Comparison of ENCODE assay signal across 26 cellular contexts in the genomic region with DNA sequence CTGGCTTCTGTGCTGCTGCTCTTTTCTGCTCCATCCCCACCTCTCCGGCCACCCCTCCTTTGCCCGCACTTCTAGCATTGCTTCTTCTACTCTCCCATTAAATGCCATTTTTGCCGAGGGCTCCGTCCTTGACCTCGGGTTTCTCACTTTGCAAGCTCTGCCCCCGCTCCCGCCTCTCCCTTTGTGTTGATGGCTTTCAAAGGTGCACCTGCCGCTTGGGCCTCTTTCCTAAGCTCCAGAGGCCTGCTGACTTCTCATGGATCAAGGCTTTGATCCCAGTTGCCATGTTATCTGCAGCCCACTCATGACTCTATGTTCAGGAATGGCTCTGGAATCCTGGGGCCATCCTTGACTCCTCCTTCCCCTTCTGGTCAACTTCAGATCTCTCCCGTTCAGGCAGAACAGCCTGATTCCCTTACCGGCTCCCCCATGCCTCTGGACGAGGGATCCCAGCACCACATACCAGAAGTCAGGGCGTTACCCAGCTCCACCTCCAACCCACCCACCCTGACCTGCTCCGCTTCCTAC. TPM values are rescaled to one million over a fixed set of nuclear protein-coding genes. Genes with fewer than 3 reads are reported as not detected.
"Had no signal": no experiment of that assay in that cellular context is flagged by ENCODE, and none has a peak within 500 bp of the region (broad histone marks: within the 10 kb centered on the region; RNA-seq: fewer than 3 reads in every experiment).

No MANE protein-coding gene starts in this region.

- H3K9me3 ChIP-seq: mucosa of descending colon, suprapubic skin, vagina had no signal

- H3K27me3 Mint-ChIP-seq: activated CD4-positive, alpha-beta T cell treated with anti-CD3 and anti-CD28 coated beads for 36 hours; activated naive CD8-positive, alpha-beta T cell treated with anti-CD3 and anti-CD28 coated beads, Interleukin-2, amount 10 ng/mL, durations not matched to agents 7 days and 5 days; naive B cell; stimulated activated naive CD8-positive, alpha-beta T cell treated with anti-CD3 and anti-CD28 coated beads, Interleukin-15, amount 100 ng/mL, for 72 hours had no signal

- H3K4me3 Mint-ChIP-seq: activated CD4-positive, alpha-beta T cell treated with anti-CD3 and anti-CD28 coated beads for 36 hours; activated naive CD4-positive, alpha-beta T cell treated with anti-CD3 and anti-CD28 coated beads for 36 hours; activated naive CD8-positive, alpha-beta T cell treated with anti-CD3 and anti-CD28 coated beads, Interleukin-2, amount 10 ng/mL, durations not matched to agents 7 days and 5 days; activated T-cell treated with anti-CD3 and anti-CD28 coated beads, Interleukin-2, amount 50 U/mL, for 72 hours; dendritic cell treated with granulocyte-macrophage colony-stimulating factor and Interleukin-4, amounts not matched to agents 40 ng/mL and 50 ng/mL, for 4 days; stimulated activated naive CD8-positive, alpha-beta T cell treated with anti-CD3 and anti-CD28 coated beads, Interleukin-15, amount 100 ng/mL, for 72 hours; type B pancreatic cell; WTC11 had no signal

- H3K27me3 ChIP-seq: suprapubic skin, vagina had no signal

- H3K27ac Mint-ChIP-seq: activated CD4-positive, alpha-beta T cell treated with anti-CD3 and anti-CD28 coated beads for 36 hours; activated naive CD4-positive, alpha-beta T cell treated with anti-CD3 and anti-CD28 coated beads for 36 hours; activated naive CD8-positive, alpha-beta T cell treated with anti-CD3 and anti-CD28 coated beads, Interleukin-2, amount 10 ng/mL, durations not matched to agents 7 days and 5 days; activated T-cell treated with anti-CD3 and anti-CD28 coated beads, Interleukin-2, amount 50 U/mL, for 72 hours; dendritic cell treated with granulocyte-macrophage colony-stimulating factor and Interleukin-4, amounts not matched to agents 40 ng/mL and 50 ng/mL, for 4 days; type B pancreatic cell; WTC11 had no signal

- H3K4me1 ChIP-seq: suprapubic skin had no signal

- DNase-seq: activated CD4-positive, alpha-beta T cell treated with anti-CD3 and anti-CD28 coated beads for 36 hours; activated CD4-positive, alpha-beta T cell treated with anti-CD3 and anti-CD28 coated beads, Interleukin-2, amount 50 U/mL, for 4 hours; activated CD8-positive, alpha-beta memory T cell treated with anti-CD3 and anti-CD28 coated beads for 24 hours; activated CD8-positive, alpha-beta memory T cell treated with anti-CD3 and anti-CD28 coated beads, Interleukin-2, amount 50 U/mL, for 4 hours; activated effector memory CD4-positive, alpha-beta T cell treated with Interleukin-2 at 50 U/mL for 16 hours; activated naive CD4-positive, alpha-beta T cell treated with anti-CD3 and anti-CD28 coated beads for 36 hours; activated naive CD8-positive, alpha-beta T cell treated with anti-CD3 and anti-CD28 coated beads, Interleukin-2, amount 10 ng/mL, durations not matched to agents 7 days and 5 days; activated T-cell treated with anti-CD3 and anti-CD28 coated beads, Interleukin-2, amount 50 U/mL, for 72 hours; amygdala; caudate nucleus; effector CD4-positive, alpha-beta T cell; foreskin melanocyte; glutamatergic neuron; hypothalamus; mucosa of descending colon; naive B cell; stimulated activated CD4-positive, alpha-beta T cell treated with anti-CD3 and anti-CD28 coated beads, Interleukin-12 subunit alpha, Interleukin-12 subunit beta, amount 100 ng/mL, for 4 hours; stimulated activated naive CD8-positive, alpha-beta T cell treated with anti-CD3 and anti-CD28 coated beads, Interleukin-15, amount 100 ng/mL, for 72 hours; T-helper 9 cell had no signal

- H3K27ac ChIP-seq: suprapubic skin had no signal

- H3K9me3 Mint-ChIP-seq: activated naive CD4-positive, alpha-beta T cell treated with anti-CD3 and anti-CD28 coated beads for 36 hours; activated naive CD8-positive, alpha-beta T cell treated with anti-CD3 and anti-CD28 coated beads, Interleukin-2, amount 10 ng/mL, durations not matched to agents 7 days and 5 days; activated T-cell treated with anti-CD3 and anti-CD28 coated beads, Interleukin-2, amount 50 U/mL, for 72 hours; dendritic cell treated with granulocyte-macrophage colony-stimulating factor and Interleukin-4, amounts not matched to agents 40 ng/mL and 50 ng/mL, for 4 days; naive B cell; stimulated activated naive CD8-positive, alpha-beta T cell treated with anti-CD3 and anti-CD28 coated beads, Interleukin-15, amount 100 ng/mL, for 72 hours; type B pancreatic cell; WTC11 had no signal

- H3K36me3 ChIP-seq: suprapubic skin, vagina had no signal

- ATAC-seq: activated CD4-positive, alpha-beta T cell treated with anti-CD3 and anti-CD28 coated beads for 36 hours; activated T-cell treated with anti-CD3 and anti-CD28 coated beads, Interleukin-2, amount 50 U/mL, for 72 hours; mucosa of descending colon; stimulated activated naive CD8-positive, alpha-beta T cell treated with anti-CD3 and anti-CD28 coated beads, Interleukin-15, amount 100 ng/mL, for 72 hours had no signal

- H3K36me3 Mint-ChIP-seq: activated naive CD8-positive, alpha-beta T cell treated with anti-CD3 and anti-CD28 coated beads, Interleukin-2, amount 10 ng/mL, durations not matched to agents 7 days and 5 days; naive B cell; type B pancreatic cell; WTC11 had no signal

- H3K4me3 ChIP-seq: mucosa of descending colon, suprapubic skin, vagina had no signal

RNA-seq across cellular contexts. Expression of gene TLR5, which starts 54.3 kb away (rescaled TPM):
- total RNA-seq: T-helper 1 cell treated with Interleukin-12 subunit alpha and Interleukin-12 subunit beta and Interleukin-4 antibody, amounts not matched to agents 30 ng/mL and 1 ng/mL, for 36 hours had no signal
- polyA plus RNA-seq: neural cell had no signal
